In genomic region chr15:65132841-65133549, GRCh38 we compare ENCODE assay signal across 8 cellular contexts. TPM values are rescaled to one million over a fixed set of nuclear protein-coding genes. Genes with fewer than 3 reads are reported as not detected.
A peak's percentile ranks its signal among the peaks of the same experiment; 100 is the strongest.
DNase-seq lines count a peak whose midpoint lies in the region; ATAC-seq, FAIRE-seq and TF ChIP-seq lines count a peak whose summit lies in the region.

No MANE protein-coding gene starts in this region.

- H3K27ac ChIP-seq in RWPE1 (peak overlapping the region; percentile 87), iPS-20b (ENCODE audit: low read length) (no peak overlapping the region), small intestine (ENCODE audit: low read depth in 1 of 2, low read length in 1 of 2) (peak overlapping the region; percentile 76 to 91)

- H3K27ac Mint-ChIP-seq in brain = peak overlapping the region; percentile 65 to 96 (median 86)

- no peak for DNase-seq in BJ (ENCODE audit: low read depth)
- peak; percentile 66 for DNase-seq in RWPE1 (ENCODE audit: low spot score)
- DNase-seq in small intestine = peak; percentile 45
- DNase-seq in DMS79 treated with DMSO at 0.1 percent for 48 hours (lab: John Stamatoyannopoulos, UW) = no peak

- peak overlapping the region; percentile 81; the same call in 1 of the 2 replicates for H3K9ac ChIP-seq in iPS-20b (ENCODE audit: low read depth, low read length)

- H3K4me3 Mint-ChIP-seq in brain = peak overlapping the region; percentile 84 to 94 (median 86)

- peaks cover 40% of the 10 kb centered on the region for H3K4me1 Mint-ChIP-seq in brain

- TF ChIP-seq CTCF in BJ (IDR thresholded peaks at IDR 0.05; ENCODE audit: insufficient read depth, low read depth, low read length) (no peak), RWPE1 (conservative IDR thresholded peaks at IDR 0.05; ENCODE audit: low read depth) (no peak), brain (conservative IDR thresholded peaks at IDR 0.05) (no peak)

- WGBS in small intestine, 3 donors = 0 to 1% (median 0%) methylated on average over 58 to 94 of the region's 94 CpGs

- ATAC-seq in GM19025 (IDR thresholded peaks at IDR 0.05; ENCODE audit: low read depth, unreplicated experiment) = peak; percentile 44
- peak; percentile 35 for ATAC-seq in HG03139 (IDR thresholded peaks at IDR 0.05; ENCODE audit: unreplicated experiment)

- H3K4me1 ChIP-seq in iPS-20b (ENCODE audit: insufficient read depth, low read length) = no peaks in the 10 kb centered on the region
- H3K4me1 ChIP-seq in small intestine (ENCODE audit: control insufficient read depth in 2 of 2, insufficient read depth in 1 of 2, low read depth in 1 of 2, low read length in 1 of 2) = no peaks in the 10 kb centered on the region

- H3K4me3 ChIP-seq in BJ (ENCODE audit: low read depth, low read length) (peak overlapping the region; percentile 62), iPS-20b (ENCODE audit: low read length) (peak overlapping the region; percentile 84), small intestine (ENCODE audit: low read depth in 1 of 2, low read length in 2 of 2) (peak overlapping the region; percentile 65 to 71)

- no peak for FAIRE-seq in small intestine (lab: Jason Lieb, UNC)

- H3K9me3 ChIP-seq in iPS-20b (ENCODE audit: insufficient read depth, low read depth, low read length) (peaks cover 18% of the 10 kb centered on the region), small intestine (ENCODE audit: control insufficient read depth, low read depth) (no peaks in the 10 kb centered on the region)

- H3K27me3 ChIP-seq in BJ (ENCODE audit: control insufficient read depth, insufficient read depth, low read length) (no peaks in the 10 kb centered on the region), iPS-20b (ENCODE audit: insufficient read depth, low read length) (no peaks in the 10 kb centered on the region), small intestine (ENCODE audit: control insufficient read depth in 2 of 2, insufficient read depth in 2 of 2, low read length in 2 of 2) (no peaks in the 10 kb centered on the region)

- H3K36me3 Mint-ChIP-seq in brain = peaks cover 34% of the 10 kb centered on the region

- peaks cover 7 to 19% (median 14%) of the 10 kb centered on the region in 5 experiments for H3K9me3 Mint-ChIP-seq in brain

- H3K36me3 ChIP-seq in BJ (ENCODE audit: control insufficient read depth, insufficient read depth, low read length) (peaks cover 10% of the 10 kb centered on the region), iPS-20b (ENCODE audit: insufficient read depth, low read depth, low read length) (peaks cover 17% of the 10 kb centered on the region), small intestine (ENCODE audit: control insufficient read depth in 2 of 2, insufficient read depth in 2 of 2, low read length in 2 of 2) (peaks cover 0 to 7% of the 10 kb centered on the region in 2 donors)

- H3K27me3 Mint-ChIP-seq in brain = peaks cover 5% of the 10 kb centered on the region

- CTCF ChIA-PET in BJ (lab: Yijun Ruan, JAX) = no interaction called here
- CTCF ChIA-PET in RWPE1 (lab: Yijun Ruan, JAX) = no interaction called here

- POLR2A ChIA-PET in BJ (lab: Charles Lee) (no interaction called here), RWPE1 (lab: Yijun Ruan, JAX; ENCODE audit: low non-redundant PET) (no interaction called here)

RNA-seq across cellular contexts. Expression of gene PDCD7, which starts 0.6 kb away (rescaled TPM):
- 11.8 and 12.0 TPM in 2 replicates for polyA plus RNA-seq in BJ (2011; rRNA removed)
- polyA minus RNA-seq in BJ (2011; rRNA and poly(A)+ RNA removed) = 12.5 and 28.3 TPM in 2 replicates
- 12.8 TPM for polyA plus RNA-seq in brain (ENCODE audit: insufficient read depth, low read depth, low replicate concordance)
- polyA plus RNA-seq in small intestine = 10 to 100 TPM in 2 of 3 donors, 1 to 10 TPM in 1; 8.4 to 12.3 (median 11.6) TPM

RNA-seq across cellular contexts. Expression of gene UBAP1L, which starts 18.0 kb away (rescaled TPM):
- polyA plus RNA-seq in BJ (2011; rRNA removed) = 0.72 and 1.0 TPM in 2 replicates
- polyA minus RNA-seq in BJ (2011; rRNA and poly(A)+ RNA removed) = 1.3 and 1.6 TPM in 2 replicates
- polyA plus RNA-seq in brain (ENCODE audit: insufficient read depth, low read depth, low replicate concordance) = 1.1 TPM
- polyA plus RNA-seq in small intestine = 1 to 10 TPM; 1.5 to 5.8 (median 4.9) TPM

RNA-seq across cellular contexts. Expression of gene CLPX, which starts 52.1 kb away (rescaled TPM):
- 13.3 and 29.7 TPM in 2 replicates for polyA plus RNA-seq in BJ (2011; rRNA removed)
- polyA minus RNA-seq in BJ (2011; rRNA and poly(A)+ RNA removed) = 7.4 and 13.1 TPM in 2 replicates
- 13.0 TPM for polyA plus RNA-seq in brain (ENCODE audit: insufficient read depth, low read depth, low replicate concordance)
- 10 to 100 TPM; 13.2 to 18.6 (median 18.2) TPM for polyA plus RNA-seq in small intestine

RNA-seq across cellular contexts. Expression of gene KBTBD13, which starts 56.4 kb away (rescaled TPM):
- polyA plus RNA-seq in BJ (2011; rRNA removed) (not detected in 2 replicates), brain (ENCODE audit: insufficient read depth, low read depth, low replicate concordance) (not detected), small intestine (under 1 TPM in 1 of 3 donors, not detected in 2; 0.03 TPM)
- polyA minus RNA-seq in BJ (2011; rRNA and poly(A)+ RNA removed) = not detected in 2 replicates

Comparison
In these comparisons a context has a peak if more than half of its experiments do, and no peak if none do; other contexts are left out.
1. DNase-seq: peak in RWPE1 (single experiment) and small intestine (single experiment); none in BJ (single experiment) and DMS79 treated with DMSO at 0.1 percent for 48 hours (single experiment).
2. Peak in every context shown above with its lines, with median percentiles within 50 percentile points of each other: H3K4me3 ChIP-seq.